In the genomic region with DNA sequence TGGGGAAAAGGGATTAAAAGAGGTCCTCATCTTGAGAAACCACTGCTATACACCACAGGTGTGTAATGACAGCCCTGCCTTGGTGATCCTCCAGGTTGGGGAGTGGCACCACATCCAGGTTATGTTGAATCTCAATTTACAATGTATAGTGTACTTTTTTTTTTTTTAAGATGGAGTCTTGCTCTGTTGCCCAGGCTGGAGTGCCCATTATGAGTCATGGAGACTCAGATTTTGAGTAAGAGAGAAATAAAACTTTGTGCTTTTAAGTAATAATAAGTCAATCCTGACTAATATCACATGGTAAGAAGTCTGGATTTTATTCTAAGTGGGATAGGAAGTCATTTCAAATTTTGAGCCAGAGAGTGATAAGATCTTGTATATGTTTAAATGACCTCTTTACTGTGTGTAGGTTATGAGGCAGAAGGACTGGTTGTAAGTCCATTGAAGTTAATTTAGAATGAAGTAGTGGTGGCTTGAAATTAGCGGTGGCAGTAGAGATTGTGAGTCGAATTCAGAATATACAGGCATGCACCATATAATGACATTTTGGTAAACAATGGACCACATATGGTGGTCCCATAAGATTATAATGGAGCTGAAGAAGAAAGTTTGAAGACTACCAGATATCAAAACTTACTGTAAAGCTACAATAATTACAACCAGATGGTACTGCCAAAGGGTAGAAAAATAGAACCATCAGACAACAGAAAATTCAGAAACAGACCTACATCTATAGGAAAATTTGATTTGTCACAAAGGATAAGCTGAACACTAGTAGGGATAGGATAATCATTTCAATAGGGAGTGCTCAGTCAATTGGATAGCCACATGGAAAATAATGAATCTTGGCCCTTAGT, we compare ENCODE assay signal across 1 cellular context.
A peak's percentile ranks its signal among the peaks of the same experiment; 100 is the strongest.
TF ChIP-seq lines count a peak whose summit lies in the region.

No MANE protein-coding gene starts in this region.

TF ChIP-seq in SK-N-SH treated with all-trans-retinoic acid at 6 μM for 48 hours, 23 proteins besides CTCF, POLR2A, EP300 and RAD21 (continued from another document):
- TF ChIP-seq, protein P1, sequence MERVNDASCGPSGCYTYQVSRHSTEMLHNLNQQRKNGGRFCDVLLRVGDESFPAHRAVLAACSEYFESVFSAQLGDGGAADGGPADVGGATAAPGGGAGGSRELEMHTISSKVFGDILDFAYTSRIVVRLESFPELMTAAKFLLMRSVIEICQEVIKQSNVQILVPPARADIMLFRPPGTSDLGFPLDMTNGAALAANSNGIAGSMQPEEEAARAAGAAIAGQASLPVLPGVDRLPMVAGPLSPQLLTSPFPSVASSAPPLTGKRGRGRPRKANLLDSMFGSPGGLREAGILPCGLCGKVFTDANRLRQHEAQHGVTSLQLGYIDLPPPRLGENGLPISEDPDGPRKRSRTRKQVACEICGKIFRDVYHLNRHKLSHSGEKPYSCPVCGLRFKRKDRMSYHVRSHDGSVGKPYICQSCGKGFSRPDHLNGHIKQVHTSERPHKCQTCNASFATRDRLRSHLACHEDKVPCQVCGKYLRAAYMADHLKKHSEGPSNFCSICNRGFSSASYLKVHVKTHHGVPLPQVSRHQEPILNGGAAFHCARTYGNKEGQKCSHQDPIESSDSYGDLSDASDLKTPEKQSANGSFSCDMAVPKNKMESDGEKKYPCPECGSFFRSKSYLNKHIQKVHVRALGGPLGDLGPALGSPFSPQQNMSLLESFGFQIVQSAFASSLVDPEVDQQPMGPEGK (CRISPR knock-in tag; IDR thresholded peaks at IDR 0.05; ENCODE audit: borderline replicate concordance), result no peak
- TF ChIP-seq, protein P2, sequence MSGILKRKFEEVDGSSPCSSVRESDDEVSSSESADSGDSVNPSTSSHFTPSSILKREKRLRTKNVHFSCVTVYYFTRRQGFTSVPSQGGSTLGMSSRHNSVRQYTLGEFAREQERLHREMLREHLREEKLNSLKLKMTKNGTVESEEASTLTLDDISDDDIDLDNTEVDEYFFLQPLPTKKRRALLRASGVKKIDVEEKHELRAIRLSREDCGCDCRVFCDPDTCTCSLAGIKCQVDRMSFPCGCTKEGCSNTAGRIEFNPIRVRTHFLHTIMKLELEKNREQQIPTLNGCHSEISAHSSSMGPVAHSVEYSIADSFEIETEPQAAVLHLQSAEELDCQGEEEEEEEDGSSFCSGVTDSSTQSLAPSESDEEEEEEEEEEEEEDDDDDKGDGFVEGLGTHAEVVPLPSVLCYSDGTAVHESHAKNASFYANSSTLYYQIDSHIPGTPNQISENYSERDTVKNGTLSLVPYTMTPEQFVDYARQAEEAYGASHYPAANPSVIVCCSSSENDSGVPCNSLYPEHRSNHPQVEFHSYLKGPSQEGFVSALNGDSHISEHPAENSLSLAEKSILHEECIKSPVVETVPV (CRISPR knock-in tag; IDR thresholded peaks at IDR 0.05), result no peak
- TF ChIP-seq ZC3H10 (CRISPR knock-in tag; IDR thresholded peaks at IDR 0.05), result no peak
- TF ChIP-seq, protein P3, sequence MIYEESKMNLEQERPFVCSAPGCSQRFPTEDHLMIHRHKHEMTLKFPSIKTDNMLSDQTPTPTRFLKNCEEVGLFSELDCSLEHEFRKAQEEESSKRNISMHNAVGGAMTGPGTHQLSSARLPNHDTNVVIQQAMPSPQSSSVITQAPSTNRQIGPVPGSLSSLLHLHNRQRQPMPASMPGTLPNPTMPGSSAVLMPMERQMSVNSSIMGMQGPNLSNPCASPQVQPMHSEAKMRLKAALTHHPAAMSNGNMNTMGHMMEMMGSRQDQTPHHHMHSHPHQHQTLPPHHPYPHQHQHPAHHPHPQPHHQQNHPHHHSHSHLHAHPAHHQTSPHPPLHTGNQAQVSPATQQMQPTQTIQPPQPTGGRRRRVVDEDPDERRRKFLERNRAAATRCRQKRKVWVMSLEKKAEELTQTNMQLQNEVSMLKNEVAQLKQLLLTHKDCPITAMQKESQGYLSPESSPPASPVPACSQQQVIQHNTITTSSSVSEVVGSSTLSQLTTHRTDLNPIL (CRISPR knock-in tag; IDR thresholded peaks at IDR 0.05; ENCODE audit: low read depth), result peak; percentile 21; the same call in 1 of the 2 replicates
- no peak for TF ChIP-seq OSR1 (CRISPR knock-in tag; IDR thresholded peaks at IDR 0.05)
- TF ChIP-seq ISL1 (CRISPR knock-in tag; IDR thresholded peaks at IDR 0.05), result peak; percentile 11; the same call in 1 of the 2 replicates
- TF ChIP-seq BACH2 (CRISPR knock-in tag; IDR thresholded peaks at IDR 0.05; ENCODE audit: borderline replicate concordance), result no peak
- TF ChIP-seq ARNTL (CRISPR knock-in tag; IDR thresholded peaks at IDR 0.05; ENCODE audit: borderline replicate concordance, low read depth), result no peak
- 0 out of 2 replicates have a peak, but pooled peaks have one; percentile 70 for TF ChIP-seq GLIS3 (CRISPR knock-in tag; IDR thresholded peaks at IDR 0.05)
- TF ChIP-seq ZNF70 (CRISPR knock-in tag; IDR thresholded peaks at IDR 0.05), result no peak
- TF ChIP-seq, protein P4, sequence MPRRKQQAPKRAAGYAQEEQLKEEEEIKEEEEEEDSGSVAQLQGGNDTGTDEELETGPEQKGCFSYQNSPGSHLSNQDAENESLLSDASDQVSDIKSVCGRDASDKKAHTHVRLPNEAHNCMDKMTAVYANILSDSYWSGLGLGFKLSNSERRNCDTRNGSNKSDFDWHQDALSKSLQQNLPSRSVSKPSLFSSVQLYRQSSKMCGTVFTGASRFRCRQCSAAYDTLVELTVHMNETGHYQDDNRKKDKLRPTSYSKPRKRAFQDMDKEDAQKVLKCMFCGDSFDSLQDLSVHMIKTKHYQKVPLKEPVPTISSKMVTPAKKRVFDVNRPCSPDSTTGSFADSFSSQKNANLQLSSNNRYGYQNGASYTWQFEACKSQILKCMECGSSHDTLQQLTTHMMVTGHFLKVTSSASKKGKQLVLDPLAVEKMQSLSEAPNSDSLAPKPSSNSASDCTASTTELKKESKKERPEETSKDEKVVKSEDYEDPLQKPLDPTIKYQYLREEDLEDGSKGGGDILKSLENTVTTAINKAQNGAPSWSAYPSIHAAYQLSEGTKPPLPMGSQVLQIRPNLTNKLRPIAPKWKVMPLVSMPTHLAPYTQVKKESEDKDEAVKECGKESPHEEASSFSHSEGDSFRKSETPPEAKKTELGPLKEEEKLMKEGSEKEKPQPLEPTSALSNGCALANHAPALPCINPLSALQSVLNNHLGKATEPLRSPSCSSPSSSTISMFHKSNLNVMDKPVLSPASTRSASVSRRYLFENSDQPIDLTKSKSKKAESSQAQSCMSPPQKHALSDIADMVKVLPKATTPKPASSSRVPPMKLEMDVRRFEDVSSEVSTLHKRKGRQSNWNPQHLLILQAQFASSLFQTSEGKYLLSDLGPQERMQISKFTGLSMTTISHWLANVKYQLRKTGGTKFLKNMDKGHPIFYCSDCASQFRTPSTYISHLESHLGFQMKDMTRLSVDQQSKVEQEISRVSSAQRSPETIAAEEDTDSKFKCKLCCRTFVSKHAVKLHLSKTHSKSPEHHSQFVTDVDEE (CRISPR knock-in tag; IDR thresholded peaks at IDR 0.05), result peak; percentile 70
- no peak for TF ChIP-seq RARB (CRISPR knock-in tag; IDR thresholded peaks at IDR 0.05)
- no peak for TF ChIP-seq ZNF8 (CRISPR knock-in tag; IDR thresholded peaks at IDR 0.05)
